In genomic region chr12:41188058-41188840, GRCh38 we compare ENCODE assay signal across 8 cellular contexts. TPM values are rescaled to one million over a fixed set of nuclear protein-coding genes. Genes with fewer than 3 reads are reported as not detected.
A peak's percentile ranks its signal among the peaks of the same experiment; 100 is the strongest.
DNase-seq lines count a peak whose midpoint lies in the region; ATAC-seq and TF ChIP-seq lines count a peak whose summit lies in the region.

Gene PDZRN4 (plus strand): TSS chr12:41188320.

- no peaks in the 10 kb centered on the region for H3K4me1 ChIP-seq in CD8-positive, alpha-beta memory T cell (ENCODE audit: insufficient read depth, low read length)

- H3K36me3 ChIP-seq in CD8-positive, alpha-beta memory T cell (ENCODE audit: insufficient read depth, low read length) = no peaks in the 10 kb centered on the region

- DNase-seq in HK-2 (ENCODE audit: unreplicated experiment) = peak; percentile 21
- peak; percentile 33 for DNase-seq in kidney tubule cell (ENCODE audit: low spot score)
- no peak for DNase-seq in stimulated activated naive B cell treated with anti-CD40 and anti-IgM and Interleukin-4, amounts not matched to agents 10 μg/mL and 1 μg/mL and 100 μg/mL, for 72 hours
- no peak for DNase-seq in activated naive CD4-positive, alpha-beta T cell treated with anti-CD3 and anti-CD28 coated beads, Interleukin-2, amount 50 U/mL, for 16 hours
- no peak for DNase-seq in CD8-positive, alpha-beta memory T cell

- H3K9me3 Mint-ChIP-seq in brain = peaks cover 0 to 4% (median 3%) of the 10 kb centered on the region in 5 experiments
- no peaks in the 10 kb centered on the region for H3K9me3 Mint-ChIP-seq in stimulated activated naive B cell treated with anti-CD40 and anti-IgM and Interleukin-4, amounts not matched to agents 10 μg/mL and 1 μg/mL and 100 μg/mL, for 72 hours
- peaks cover 0 to 12% (median 8%) of the 10 kb centered on the region in 5 donors for H3K9me3 Mint-ChIP-seq in CD8-positive, alpha-beta memory T cell

- H3K4me1 Mint-ChIP-seq in brain = peaks cover 19% of the 10 kb centered on the region
- H3K4me1 Mint-ChIP-seq in stimulated activated naive B cell treated with anti-CD40 and anti-IgM and Interleukin-4, amounts not matched to agents 10 μg/mL and 1 μg/mL and 100 μg/mL, for 72 hours = peaks cover 15 to 18% of the 10 kb centered on the region in 2 donors
- H3K4me1 Mint-ChIP-seq in CD8-positive, alpha-beta memory T cell = peaks cover 0 to 5% (median 3%) of the 10 kb centered on the region in 3 donors

- no peak for TF ChIP-seq CTCF in brain (conservative IDR thresholded peaks at IDR 0.05)

- H3K27me3 Mint-ChIP-seq in brain = peaks cover 57% of the 10 kb centered on the region
- peaks cover 33 to 39% of the 10 kb centered on the region in 2 donors for H3K27me3 Mint-ChIP-seq in stimulated activated naive B cell treated with anti-CD40 and anti-IgM and Interleukin-4, amounts not matched to agents 10 μg/mL and 1 μg/mL and 100 μg/mL, for 72 hours
- peaks cover 27 to 37% of the 10 kb centered on the region in 2 donors for H3K27me3 Mint-ChIP-seq in CD8-positive, alpha-beta memory T cell

- peak within 1 kb of the TSS; percentile 84 to 86 (median 86) for H3K4me3 Mint-ChIP-seq in brain
- H3K4me3 Mint-ChIP-seq in stimulated activated naive B cell treated with anti-CD40 and anti-IgM and Interleukin-4, amounts not matched to agents 10 μg/mL and 1 μg/mL and 100 μg/mL, for 72 hours = peak within 1 kb of the TSS; percentile 72 to 74
- no peak within 1 kb of the TSS for H3K4me3 Mint-ChIP-seq in CD8-positive, alpha-beta memory T cell

- peak; percentile 33 to 58 for ATAC-seq in stimulated activated naive B cell treated with anti-CD40 and anti-IgM and Interleukin-4, amounts not matched to agents 10 μg/mL and 1 μg/mL and 100 μg/mL, for 72 hours (replicated peaks)
- ATAC-seq in GM18909 (IDR thresholded peaks at IDR 0.05; ENCODE audit: poor library complexity, unreplicated experiment) (no peak), GM18520 (IDR thresholded peaks at IDR 0.05; ENCODE audit: unreplicated experiment) (no peak)

- POLR2A ChIA-PET in CD8-positive, alpha-beta memory T cell (lab: Charles Lee) = no interaction called here

- no peaks in the 10 kb centered on the region for H3K36me3 Mint-ChIP-seq in brain
- H3K36me3 Mint-ChIP-seq in stimulated activated naive B cell treated with anti-CD40 and anti-IgM and Interleukin-4, amounts not matched to agents 10 μg/mL and 1 μg/mL and 100 μg/mL, for 72 hours = no peaks in the 10 kb centered on the region
- peaks cover 0 to 1% (median 0%) of the 10 kb centered on the region in 3 donors for H3K36me3 Mint-ChIP-seq in CD8-positive, alpha-beta memory T cell

- no peak within 1 kb of the TSS for H3K27ac Mint-ChIP-seq in brain
- peak within 1 kb of the TSS; percentile 9 for H3K27ac Mint-ChIP-seq in stimulated activated naive B cell treated with anti-CD40 and anti-IgM and Interleukin-4, amounts not matched to agents 10 μg/mL and 1 μg/mL and 100 μg/mL, for 72 hours
- H3K27ac Mint-ChIP-seq in CD8-positive, alpha-beta memory T cell = no peak within 1 kb of the TSS

- H3K9me3 ChIP-seq in CD8-positive, alpha-beta memory T cell (ENCODE audit: low read length) = no peaks in the 10 kb centered on the region

- H3K4me3 ChIP-seq in CD8-positive, alpha-beta memory T cell (ENCODE audit: low read length) = no peak within 1 kb of the TSS

- H3K27me3 ChIP-seq in CD8-positive, alpha-beta memory T cell (ENCODE audit: insufficient read depth, low read length, poor library complexity, severe bottlenecking) = no peaks in the 10 kb centered on the region

- H3K27ac ChIP-seq in CD8-positive, alpha-beta memory T cell (ENCODE audit: low read depth, low read length) = no peak within 1 kb of the TSS

- CTCF ChIA-PET in CD8-positive, alpha-beta memory T cell (lab: Charles Lee) = no interaction called here

RNA-seq across cellular contexts. Expression of gene PDZRN4, which starts in this region (rescaled TPM):
- polyA plus RNA-seq in brain (ENCODE audit: insufficient read depth, low read depth, low replicate concordance) = 0.68 TPM
- total RNA-seq in CD8-positive, alpha-beta memory T cell = not detected
- polyA plus RNA-seq in CD8-positive, alpha-beta memory T cell = not detected

Comparison
In these comparisons a context has a peak if more than half of its experiments do, and no peak if none do; other contexts are left out.
1. DNase-seq: peak in HK-2 (single experiment) and kidney tubule cell (single experiment); none in stimulated activated naive B cell treated with anti-CD40 and anti-IgM and Interleukin-4, amounts not matched to agents 10 μg/mL and 1 μg/mL and 100 μg/mL, for 72 hours (single experiment), activated naive CD4-positive, alpha-beta T cell treated with anti-CD3 and anti-CD28 coated beads, Interleukin-2, amount 50 U/mL, for 16 hours (single experiment) and CD8-positive, alpha-beta memory T cell (0 of 5).
2. H3K4me3 Mint-ChIP-seq: peak in brain (5 of 5) and stimulated activated naive B cell treated with anti-CD40 and anti-IgM and Interleukin-4, amounts not matched to agents 10 μg/mL and 1 μg/mL and 100 μg/mL, for 72 hours (2 of 2); none in CD8-positive, alpha-beta memory T cell (0 of 7).
3. ATAC-seq: peak in stimulated activated naive B cell treated with anti-CD40 and anti-IgM and Interleukin-4, amounts not matched to agents 10 μg/mL and 1 μg/mL and 100 μg/mL, for 72 hours (2 of 2); none in GM18909 (single experiment) and GM18520 (single experiment).